Comparison of ENCODE assay signal across 17 cellular contexts in the genomic region with DNA sequence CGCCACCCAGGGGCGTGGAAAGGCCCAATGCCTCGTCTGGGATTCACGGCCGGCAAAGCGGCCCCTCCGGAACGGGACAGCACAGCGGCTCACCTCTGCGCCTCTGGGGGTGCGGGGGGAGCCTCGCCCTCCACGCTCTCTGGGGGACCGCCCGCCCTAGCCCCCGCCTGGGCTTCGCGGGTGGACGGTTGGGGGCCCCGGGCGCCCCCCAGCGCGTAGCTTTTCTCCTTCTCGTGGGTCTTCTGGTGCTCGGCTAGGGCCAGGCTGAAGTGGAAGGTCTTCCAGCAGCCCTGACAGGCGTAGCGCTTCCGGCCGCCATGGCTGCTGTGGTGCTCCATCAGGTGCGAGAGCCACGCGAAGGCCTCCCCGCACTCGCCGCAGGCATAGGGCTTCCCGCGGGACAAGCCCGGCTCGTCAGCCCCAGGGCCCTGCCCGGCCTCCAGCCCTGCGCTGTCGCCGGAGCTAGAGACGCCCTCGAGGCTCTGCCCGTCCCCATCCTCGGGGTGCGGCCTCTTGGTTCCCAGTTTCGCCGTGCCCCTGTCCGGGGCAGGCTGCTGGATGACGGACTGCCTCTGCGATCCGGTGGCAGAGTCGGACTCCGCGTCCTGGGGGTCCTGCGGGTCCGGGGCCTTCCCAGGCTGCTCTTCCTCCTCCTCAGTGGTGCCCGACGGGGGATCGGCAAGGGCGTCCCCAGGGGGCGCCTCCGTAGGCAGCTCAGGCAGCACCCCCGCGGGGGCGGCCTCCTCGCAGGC. TPM values are rescaled to one million over a fixed set of nuclear protein-coding genes. Genes with fewer than 3 reads are reported as not detected.
DNase-seq lines count a peak whose midpoint lies in the region; ATAC-seq and TF ChIP-seq lines count a peak whose summit lies in the region.
"Had no signal": no experiment of that assay in that cellular context is flagged by ENCODE, and none has a peak within 500 bp of the region (broad histone marks: within the 10 kb centered on the region; RNA-seq: fewer than 3 reads in every experiment).

No MANE protein-coding gene starts in this region.

- H3K4me1 ChIP-seq in BLaER1 (no peaks in the 10 kb centered on the region), osteoblast (ENCODE audit: insufficient read depth, low read length) (no peaks in the 10 kb centered on the region)
- no peaks in the 10 kb centered on the region for H3K4me1 ChIP-seq in BLaER1 treated with 17β-estradiol and CSF1 and Interleukin-3, amounts not matched to agents 10 nM and 100 nM
- H3K4me1 ChIP-seq: A549, BE2C, Caco-2, HAP-1 had no signal

- H3K4me3 ChIP-seq in BLaER1 (peak overlapping the region; percentile 19), osteoblast (ENCODE audit: insufficient read depth, low read length) (no peak overlapping the region)
- H3K4me3 ChIP-seq in BLaER1 treated with 17β-estradiol and CSF1 and Interleukin-3, amounts not matched to agents 10 nM and 100 nM, result peak overlapping the region in 6 of 10 experiments; percentile 12 to 31 (median 18); a peak in 9 of 20 replicates
- H3K4me3 ChIP-seq: A549, HAP-1 had no signal

- H4K20me1 ChIP-seq in BLaER1 (no peaks in the 10 kb centered on the region), osteoblast (ENCODE audit: insufficient read depth, low read length) (no peaks in the 10 kb centered on the region)
- H4K20me1 ChIP-seq in BLaER1 treated with 17β-estradiol and CSF1 and Interleukin-3, amounts not matched to agents 10 nM and 100 nM, result no peaks in the 10 kb centered on the region

- no peak overlapping the region for H3K27ac Mint-ChIP-seq in WTC11
- no peak overlapping the region for H3K27ac Mint-ChIP-seq in activated T-cell treated with anti-CD3 and anti-CD28 coated beads, Interleukin-2, amount 50 U/mL, for 72 hours
- H3K27ac Mint-ChIP-seq: CD8-positive, alpha-beta memory T cell; HFFc6 had no signal

- no peaks in the 10 kb centered on the region for H3K79me2 ChIP-seq in osteoblast (ENCODE audit: insufficient read depth, low read length)

- no peak overlapping the region for H3K27ac ChIP-seq in BLaER1
- no peak overlapping the region for H3K27ac ChIP-seq in BLaER1 treated with 17β-estradiol and CSF1 and Interleukin-3, amounts not matched to agents 10 nM and 100 nM
- H3K27ac ChIP-seq in osteoblast (ENCODE audit: low read depth, low read length), result no peak overlapping the region
- H3K27ac ChIP-seq: A549 had no signal

- no peak overlapping the region for H3K4me2 ChIP-seq in BLaER1
- no peak overlapping the region for H3K4me2 ChIP-seq in BLaER1 treated with 17β-estradiol and CSF1 and Interleukin-3, amounts not matched to agents 10 nM and 100 nM
- H3K4me2 ChIP-seq in osteoblast (ENCODE audit: insufficient read depth, low read length), result no peak overlapping the region
- H3K4me2 ChIP-seq: A549 had no signal

- H3K36me3 Mint-ChIP-seq in WTC11, result peaks cover 21% of the 10 kb centered on the region
- peaks cover 18 to 41% of the 10 kb centered on the region in 2 donors for H3K36me3 Mint-ChIP-seq in activated T-cell treated with anti-CD3 and anti-CD28 coated beads, Interleukin-2, amount 50 U/mL, for 72 hours (ENCODE audit: insufficient read depth in 2 of 2)

- H3K27me3 ChIP-seq in BLaER1 (no peaks in the 10 kb centered on the region), osteoblast (ENCODE audit: insufficient read depth, low read length) (no peaks in the 10 kb centered on the region)
- H3K27me3 ChIP-seq in BLaER1 treated with 17β-estradiol and CSF1 and Interleukin-3, amounts not matched to agents 10 nM and 100 nM, result no peaks in the 10 kb centered on the region
- H3K27me3 ChIP-seq: BE2C had no signal

- POLR2A ChIA-PET in WTC11 (lab: Charles Lee), result no interaction called here

- peaks cover 8% of the 10 kb centered on the region for H3K9me3 Mint-ChIP-seq in WTC11
- H3K9me3 Mint-ChIP-seq in activated T-cell treated with anti-CD3 and anti-CD28 coated beads, Interleukin-2, amount 50 U/mL, for 72 hours, result peaks cover 12 to 28% of the 10 kb centered on the region in 2 donors

- H3K9ac ChIP-seq in BLaER1, result no peak overlapping the region
- no peak overlapping the region for H3K9ac ChIP-seq in BLaER1 treated with 17β-estradiol and CSF1 and Interleukin-3, amounts not matched to agents 10 nM and 100 nM

- peaks cover 7% of the 10 kb centered on the region for H3K27me3 Mint-ChIP-seq in WTC11 (ENCODE audit: low read depth)
- no peaks in the 10 kb centered on the region for H3K27me3 Mint-ChIP-seq in activated T-cell treated with anti-CD3 and anti-CD28 coated beads, Interleukin-2, amount 50 U/mL, for 72 hours (ENCODE audit: low read depth)
- H3K27me3 Mint-ChIP-seq: CD8-positive, alpha-beta memory T cell had no signal

- no peaks in the 10 kb centered on the region for H3K4me1 Mint-ChIP-seq in WTC11
- no peaks in the 10 kb centered on the region for H3K4me1 Mint-ChIP-seq in activated T-cell treated with anti-CD3 and anti-CD28 coated beads, Interleukin-2, amount 50 U/mL, for 72 hours (ENCODE audit: low read depth)
- H3K4me1 Mint-ChIP-seq: CD8-positive, alpha-beta memory T cell had no signal

- ATAC-seq in WTC11, result 0 out of 2 replicates have a peak, but pooled peaks have one; percentile 16
- no peak for ATAC-seq in activated T-cell treated with anti-CD3 and anti-CD28 coated beads, Interleukin-2, amount 50 U/mL, for 72 hours (replicated peaks in 1 of 2)
- ATAC-seq: A549 had no signal

- DNase-seq in WTC11 (ENCODE audit: low spot score), result no peak
- DNase-seq in osteoblast (ENCODE audit: insufficient read length, low spot score, missing footprints), result peak; percentile 69
- DNase-seq in inferior parietal cortex (ENCODE audit: extremely low spot score), result no peak
- no peak for DNase-seq in iPS-NIHi7 (ENCODE audit: extremely low spot score)
- no peak for DNase-seq in activated T-cell treated with anti-CD3 and anti-CD28 coated beads, Interleukin-2, amount 50 U/mL, for 72 hours
- DNase-seq: BE2C; Caco-2; CD8-positive, alpha-beta memory T cell; DND-41; GDM1; GOT3; HFFc6 had no signal

- no peak overlapping the region for H3K4me3 Mint-ChIP-seq in WTC11
- H3K4me3 Mint-ChIP-seq in activated T-cell treated with anti-CD3 and anti-CD28 coated beads, Interleukin-2, amount 50 U/mL, for 72 hours, result no peak overlapping the region
- H3K4me3 Mint-ChIP-seq: CD8-positive, alpha-beta memory T cell; HFFc6 had no signal

- H3K9me3 ChIP-seq in BLaER1, result peaks cover 79% of the 10 kb centered on the region
- H3K9me3 ChIP-seq in BLaER1 treated with 17β-estradiol and CSF1 and Interleukin-3, amounts not matched to agents 10 nM and 100 nM (replicated peaks in 1 of 11), result peaks cover 83 to 100% (median 94%) of the 10 kb centered on the region in 11 experiments
- H3K9me3 ChIP-seq in osteoblast (ENCODE audit: low read depth, low read length), result peaks cover 7% of the 10 kb centered on the region
- H3K9me3 ChIP-seq: HAP-1 had no signal

- CTCF ChIA-PET in WTC11 (lab: Charles Lee), result no interaction called here

- peaks cover 77% of the 10 kb centered on the region for H3K36me3 ChIP-seq in BLaER1
- peaks cover 67 to 94% (median 72%) of the 10 kb centered on the region in 11 experiments for H3K36me3 ChIP-seq in BLaER1 treated with 17β-estradiol and CSF1 and Interleukin-3, amounts not matched to agents 10 nM and 100 nM
- peaks cover 19% of the 10 kb centered on the region for H3K36me3 ChIP-seq in osteoblast (ENCODE audit: insufficient read depth, low read length)
- H3K36me3 ChIP-seq: BE2C, HAP-1 had no signal

- no peak overlapping the region for H2AFZ ChIP-seq in osteoblast (ENCODE audit: low read length)

- TF ChIP-seq CTCF in WTC11 (IDR thresholded peaks at IDR 0.05) (no peak), osteoblast (IDR thresholded peaks at IDR 0.05; ENCODE audit: extremely low read depth, low read depth, low read length) (no peak)

TF ChIP-seq in WTC11, 78 proteins besides CTCF, POLR2A, EP300 and RAD21 (continues in another document):
- no peak for TF ChIP-seq RELA (CRISPR knock-in tag; IDR thresholded peaks at IDR 0.05; ENCODE audit: borderline replicate concordance)
- TF ChIP-seq, protein P1, sequence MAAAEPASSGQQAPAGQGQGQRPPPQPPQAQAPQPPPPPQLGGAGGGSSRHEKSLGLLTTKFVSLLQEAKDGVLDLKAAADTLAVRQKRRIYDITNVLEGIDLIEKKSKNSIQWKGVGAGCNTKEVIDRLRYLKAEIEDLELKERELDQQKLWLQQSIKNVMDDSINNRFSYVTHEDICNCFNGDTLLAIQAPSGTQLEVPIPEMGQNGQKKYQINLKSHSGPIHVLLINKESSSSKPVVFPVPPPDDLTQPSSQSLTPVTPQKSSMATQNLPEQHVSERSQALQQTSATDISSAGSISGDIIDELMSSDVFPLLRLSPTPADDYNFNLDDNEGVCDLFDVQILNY (CRISPR knock-in tag; IDR thresholded peaks at IDR 0.05), result no peak
- TF ChIP-seq, protein P2, sequence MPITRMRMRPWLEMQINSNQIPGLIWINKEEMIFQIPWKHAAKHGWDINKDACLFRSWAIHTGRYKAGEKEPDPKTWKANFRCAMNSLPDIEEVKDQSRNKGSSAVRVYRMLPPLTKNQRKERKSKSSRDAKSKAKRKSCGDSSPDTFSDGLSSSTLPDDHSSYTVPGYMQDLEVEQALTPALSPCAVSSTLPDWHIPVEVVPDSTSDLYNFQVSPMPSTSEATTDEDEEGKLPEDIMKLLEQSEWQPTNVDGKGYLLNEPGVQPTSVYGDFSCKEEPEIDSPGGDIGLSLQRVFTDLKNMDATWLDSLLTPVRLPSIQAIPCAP (CRISPR knock-in tag; IDR thresholded peaks at IDR 0.05), result no peak
- TF ChIP-seq, protein P3, sequence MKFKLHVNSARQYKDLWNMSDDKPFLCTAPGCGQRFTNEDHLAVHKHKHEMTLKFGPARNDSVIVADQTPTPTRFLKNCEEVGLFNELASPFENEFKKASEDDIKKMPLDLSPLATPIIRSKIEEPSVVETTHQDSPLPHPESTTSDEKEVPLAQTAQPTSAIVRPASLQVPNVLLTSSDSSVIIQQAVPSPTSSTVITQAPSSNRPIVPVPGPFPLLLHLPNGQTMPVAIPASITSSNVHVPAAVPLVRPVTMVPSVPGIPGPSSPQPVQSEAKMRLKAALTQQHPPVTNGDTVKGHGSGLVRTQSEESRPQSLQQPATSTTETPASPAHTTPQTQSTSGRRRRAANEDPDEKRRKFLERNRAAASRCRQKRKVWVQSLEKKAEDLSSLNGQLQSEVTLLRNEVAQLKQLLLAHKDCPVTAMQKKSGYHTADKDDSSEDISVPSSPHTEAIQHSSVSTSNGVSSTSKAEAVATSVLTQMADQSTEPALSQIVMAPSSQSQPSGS (CRISPR knock-in tag; IDR thresholded peaks at IDR 0.05; ENCODE audit: borderline replicate concordance, low read depth), result no peak
- TF ChIP-seq GABPB1 (CRISPR knock-in tag; IDR thresholded peaks at IDR 0.05), result no peak
- no peak for TF ChIP-seq ZNF138 (CRISPR knock-in tag; conservative IDR thresholded peaks at IDR 0.05)
- no peak for TF ChIP-seq ATF1 (CRISPR knock-in tag; IDR thresholded peaks at IDR 0.05)

RNA-seq across cellular contexts. Expression of a gene that starts 13.3 kb away (rescaled TPM):
- total RNA-seq in WTC11 (2021) (55.9 to 65.5 TPM (median 64.8 TPM) in 3 replicates), osteoblast (49.8 and 60.4 TPM in 2 replicates)
- total RNA-seq in activated T-cell treated with anti-CD3 and anti-CD28 coated beads, Interleukin-2, amount 50 U/mL, for 72 hours, result 10 to 100 TPM; 34.0 to 51.3 TPM
- total RNA-seq: Caco-2 had no signal

RNA-seq across cellular contexts. Expression of a gene that starts 25.7 kb away (rescaled TPM):
- total RNA-seq in WTC11 (2021) (5.6 to 8.0 TPM (median 7.2 TPM) in 3 replicates), osteoblast (6.5 and 8.3 TPM in 2 replicates)
- total RNA-seq in activated T-cell treated with anti-CD3 and anti-CD28 coated beads, Interleukin-2, amount 50 U/mL, for 72 hours, result 1 to 10 TPM; 1.7 to 1.9 TPM
- total RNA-seq: Caco-2, HT1080 had no signal

RNA-seq across cellular contexts. Expression of a gene that starts 50.9 kb away (rescaled TPM):
- 0.69 to 1.3 TPM (median 0.78 TPM) in 3 replicates for total RNA-seq in WTC11 (2021)
- 0.36 TPM in 1 of 2 replicates, not detected in the other for total RNA-seq in osteoblast
- not detected for total RNA-seq in activated T-cell treated with anti-CD3 and anti-CD28 coated beads, Interleukin-2, amount 50 U/mL, for 72 hours
- total RNA-seq: Caco-2; CD8-positive, alpha-beta memory T cell; HFFc6; HT1080 had no signal
